Comparison of ENCODE assay signal across 11 cellular contexts in the genomic region with DNA sequence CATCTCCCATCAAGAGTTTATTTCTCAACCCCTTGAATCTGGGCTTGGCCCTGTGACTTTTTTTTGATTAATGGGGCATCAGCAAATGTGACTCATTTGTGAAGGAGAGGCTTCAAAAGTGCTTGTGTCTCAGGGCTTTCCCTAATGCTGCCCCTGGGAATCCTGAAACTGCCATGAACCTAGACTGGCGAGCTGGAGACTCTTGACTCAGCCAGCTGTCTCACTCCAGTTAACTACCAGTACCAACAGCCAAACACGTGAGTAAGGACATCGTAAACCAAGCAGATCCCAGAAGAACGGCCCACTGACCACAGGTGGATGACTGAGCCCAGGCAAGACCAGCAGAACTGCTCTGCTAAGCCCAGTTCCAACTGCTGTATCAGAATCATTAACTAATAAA.
DNase-seq lines count a peak whose midpoint lies in the region; ATAC-seq, FAIRE-seq and TF ChIP-seq lines count a peak whose summit lies in the region.
"Had no signal": no experiment of that assay in that cellular context is flagged by ENCODE, and none has a peak within 500 bp of the region (broad histone marks: within the 10 kb centered on the region; RNA-seq: fewer than 3 reads in every experiment).

No MANE protein-coding gene starts in this region.

- H3K9me3 ChIP-seq in SK-N-SH (no peaks in the 10 kb centered on the region), tibial nerve (no peaks in the 10 kb centered on the region)

- peaks cover 3% of the 10 kb centered on the region for H3F3A ChIP-seq in SK-N-SH (replicated peaks; ENCODE audit: insufficient read depth)

- H3K4me3 ChIP-seq in SK-N-SH (ENCODE audit: low read depth in 2 of 2, low read length in 1 of 2) (no peak overlapping the region), foreskin fibroblast (ENCODE audit: low read depth in 1 of 2, low read length in 2 of 2) (no peak overlapping the region), coronary artery (no peak overlapping the region), tibial nerve (no peak overlapping the region)
- H3K4me3 ChIP-seq: SK-N-MC had no signal

- intact Hi-C loops in sciatic nerve (cut with DNase I) = no loop called here

- H4K20me1 ChIP-seq in SK-N-SH (ENCODE audit: insufficient read depth) = no peaks in the 10 kb centered on the region

- TF ChIP-seq POLR2A in tibial nerve (IDR thresholded peaks at IDR 0.05) = no peak

- CTCF ChIA-PET in SK-N-SH (lab: Yijun Ruan, JAX) = no interaction called here

- POLR2A ChIA-PET in SK-N-SH (lab: Yijun Ruan, JAX) = no interaction called here

- TF ChIP-seq EP300 in SK-N-SH (IDR thresholded peaks at IDR 0.05; ENCODE audit: borderline replicate concordance in 1 of 2, low read depth in 1 of 2, low read length in 1 of 2) (no peak), tibial nerve (IDR thresholded peaks at IDR 0.05) (no peak)

- FAIRE-seq in RCC 7860 (lab: Jason Lieb, UNC) = peak; percentile 97
- no peak for FAIRE-seq in urothelium cell line (lab: Jason Lieb, UNC)

- peaks cover 2 to 16% of the 10 kb centered on the region in 2 experiments; a peak in 3 of 4 replicates for H3K4me1 ChIP-seq in SK-N-SH (ENCODE audit: control insufficient read depth in 1 of 2, insufficient read depth in 2 of 2, low read depth in 1 of 2, low read length in 1 of 2)
- H3K4me1 ChIP-seq in tibial nerve = peaks cover 0 to 9% (median 0%) of the 10 kb centered on the region in 4 donors

- H3K27ac ChIP-seq in SK-N-SH (ENCODE audit: low read depth in 2 of 2, low read length in 1 of 2) = no peak overlapping the region
- no peak overlapping the region for H3K27ac ChIP-seq in coronary artery
- no peak overlapping the region for H3K27ac ChIP-seq in tibial nerve
- H3K27ac ChIP-seq: KMS-11, SK-N-MC had no signal

- H3K36me3 ChIP-seq in SK-N-SH (replicated peaks in 1 of 2; ENCODE audit: control insufficient read depth in 1 of 2, insufficient read depth in 2 of 2, low read length in 1 of 2) (no peaks in the 10 kb centered on the region), tibial nerve (no peaks in the 10 kb centered on the region)

- no peak overlapping the region for H3K9ac ChIP-seq in SK-N-SH
- H3K9ac ChIP-seq: KMS-11 had no signal

- TF ChIP-seq RAD21 in SK-N-SH (IDR thresholded peaks at IDR 0.05; ENCODE audit: low read length) = no peak

- TF ChIP-seq CTCF in SK-N-SH (IDR thresholded peaks at IDR 0.05) (no peak), foreskin fibroblast (IDR thresholded peaks at IDR 0.05; ENCODE audit: low read depth, low read length) (no peak), coronary artery (IDR thresholded peaks at IDR 0.05) (no peak), tibial nerve (IDR thresholded peaks at IDR 0.05) (no peak)

- ATAC-seq in SK-N-SH treated with all-trans-retinoic acid at 6 μM for 48 hours = no peak
- ATAC-seq in sciatic nerve = no peak

- no peak for DNase-seq in SK-N-SH
- peak; percentile 98 for DNase-seq in RCC 7860 (ENCODE audit: low spot score)
- peak; percentile 51 to 64 for DNase-seq in foreskin fibroblast
- peak; percentile 32 for DNase-seq in urothelium cell line (ENCODE audit: low spot score)
- DNase-seq in coronary artery (ENCODE audit: low spot score) = no peak
- DNase-seq in sciatic nerve (ENCODE audit: low spot score) = no peak
- no peak for DNase-seq in tibial nerve (ENCODE audit: low spot score in 2 of 2)
- DNase-seq: activated naive CD8-positive, alpha-beta T cell treated with anti-CD3 and anti-CD28 coated beads for 36 hours had no signal

- no peaks in the 10 kb centered on the region for H3K9me2 ChIP-seq in SK-N-SH

- 54% methylated on average over 4 of the region's 4 CpGs for WGBS in SK-N-SH (ENCODE audit: low lambda C conversion rate)
- WGBS in tibial nerve, 2 donors = 82 to 94% methylated on average over 4 of the region's 4 CpGs

- H2AFZ ChIP-seq in SK-N-SH (ENCODE audit: low read depth) = no peak overlapping the region

- H3K27me3 ChIP-seq in SK-N-SH (ENCODE audit: insufficient read depth) (no peaks in the 10 kb centered on the region), tibial nerve (no peaks in the 10 kb centered on the region)

- no peaks in the 10 kb centered on the region for H3K79me2 ChIP-seq in SK-N-SH (ENCODE audit: insufficient read depth)

- H3K4me2 ChIP-seq in SK-N-SH = no peak overlapping the region
- H3K4me2 ChIP-seq: KMS-11 had no signal

TF ChIP-seq in SK-N-SH, 30 proteins besides CTCF, POLR2A, EP300 and RAD21:
- no peak for TF ChIP-seq GATA2 (CRISPR knock-in tag; IDR thresholded peaks at IDR 0.05)
- TF ChIP-seq, protein P1, sequence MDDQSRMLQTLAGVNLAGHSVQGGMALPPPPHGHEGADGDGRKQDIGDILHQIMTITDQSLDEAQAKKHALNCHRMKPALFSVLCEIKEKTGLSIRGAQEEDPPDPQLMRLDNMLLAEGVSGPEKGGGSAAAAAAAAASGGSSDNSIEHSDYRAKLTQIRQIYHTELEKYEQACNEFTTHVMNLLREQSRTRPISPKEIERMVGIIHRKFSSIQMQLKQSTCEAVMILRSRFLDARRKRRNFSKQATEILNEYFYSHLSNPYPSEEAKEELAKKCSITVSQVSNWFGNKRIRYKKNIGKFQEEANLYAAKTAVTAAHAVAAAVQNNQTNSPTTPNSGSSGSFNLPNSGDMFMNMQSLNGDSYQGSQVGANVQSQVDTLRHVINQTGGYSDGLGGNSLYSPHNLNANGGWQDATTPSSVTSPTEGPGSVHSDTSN (IDR thresholded peaks at IDR 0.05) = peak; percentile 25; the same call in 1 of the 2 replicates
TF ChIP-seq in SK-N-SH: peak in this region for 1.

TF ChIP-seq in SK-N-SH treated with all-trans-retinoic acid at 6 μM for 48 hours, 23 proteins besides CTCF, POLR2A, EP300 and RAD21:
- TF ChIP-seq BACH2 (CRISPR knock-in tag; IDR thresholded peaks at IDR 0.05; ENCODE audit: borderline replicate concordance) = no peak

Comparison
In these comparisons a context has a peak if more than half of its experiments do, and no peak if none do; other contexts are left out.
1. DNase-seq: peak in RCC 7860 (single experiment), foreskin fibroblast (2 of 2) and urothelium cell line (single experiment); none in SK-N-SH (single experiment), coronary artery (single experiment), sciatic nerve (single experiment) and tibial nerve (0 of 2).